Comparison of ENCODE assay signal across 8 cellular contexts in the genomic region with DNA sequence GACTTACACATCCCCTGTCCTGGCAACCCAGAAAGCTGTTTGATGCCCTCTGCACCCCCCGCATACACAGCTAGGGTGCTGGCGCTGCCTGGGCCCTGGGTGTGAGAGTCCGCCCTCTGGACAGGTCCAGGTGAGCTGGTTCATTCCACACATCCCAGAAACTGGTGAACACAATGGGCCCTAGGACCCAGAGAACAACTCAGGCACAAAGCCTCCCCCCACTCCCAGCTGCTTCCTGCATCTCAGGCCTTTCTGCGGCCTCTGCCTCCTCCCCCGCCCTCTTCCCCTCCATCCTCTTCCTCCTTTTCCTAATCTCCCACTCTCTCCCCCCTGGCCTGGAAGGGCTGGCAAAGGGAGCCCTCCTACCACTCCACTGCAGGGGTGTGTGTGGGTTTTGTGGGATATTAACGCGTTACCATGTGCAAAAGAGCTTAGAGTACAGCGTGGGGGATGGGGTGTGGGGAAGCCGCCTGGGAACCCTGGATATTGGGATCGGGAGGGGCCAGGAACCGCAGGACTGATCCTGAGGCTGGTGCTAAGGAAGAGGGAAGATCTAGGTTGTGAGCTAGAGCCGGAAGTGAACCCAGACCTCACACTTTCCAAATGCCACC. TPM values are rescaled to one million over a fixed set of nuclear protein-coding genes. Genes with fewer than 3 reads are reported as not detected.
DNase-seq lines count a peak whose midpoint lies in the region; ATAC-seq and TF ChIP-seq lines count a peak whose summit lies in the region.

No MANE protein-coding gene starts in this region.

- no peaks in the 10 kb centered on the region for H3K27me3 ChIP-seq in endocrine pancreas (ENCODE audit: control insufficient read depth, insufficient read depth, low read length)

- POLR2A ChIA-PET in activated B cell treated with CpG ODN at 0.5 μM for 24 hours (lab: Charles Lee) = interaction anchor here (0.5 to 7.1 kb wide), 13 partner anchors 9 to 58 kb away, joined by 3 to 82 read pairs (median 6); partner anchors contain the start of gene SAMD14

- H3K4me3 Mint-ChIP-seq in activated B cell treated with CpG ODN at 0.5 μM for 24 hours = peak overlapping the region; percentile 93

- peak; percentile 79 for DNase-seq in DMS153 (lab: John Stamatoyannopoulos, UW)
- peak; percentile 83 for DNase-seq in NCI-H345 (lab: John Stamatoyannopoulos, UW)
- peak; percentile 56 for DNase-seq in activated B cell treated with CpG ODN at 0.5 μM for 24 hours
- DNase-seq in lung microvascular endothelial cell (ENCODE audit: low read depth in 2 of 2) = peak; percentile 86 to 88
- peak; percentile 17 for DNase-seq in stimulated activated naive CD4-positive, alpha-beta T cell treated with Interleukin-2 at 50 U/mL for 16 hours (lab: John Stamatoyannopoulos, UW)

- ATAC-seq in HG02798 (IDR thresholded peaks at IDR 0.05; ENCODE audit: poor library complexity, unreplicated experiment) (peak; percentile 31), activated B cell treated with CpG ODN at 0.5 μM for 24 hours (ENCODE audit: low read depth) (no peak), HG02840 (IDR thresholded peaks at IDR 0.05; ENCODE audit: low FRiP score, unreplicated experiment) (no peak)

- H3K27me3 Mint-ChIP-seq in activated B cell treated with CpG ODN at 0.5 μM for 24 hours = no peaks in the 10 kb centered on the region

- peak overlapping the region; percentile 91 for H3K27ac Mint-ChIP-seq in activated B cell treated with CpG ODN at 0.5 μM for 24 hours

- no peaks in the 10 kb centered on the region for H3K4me1 ChIP-seq in endocrine pancreas (ENCODE audit: control insufficient read depth, insufficient read depth, low read length)

- no peaks in the 10 kb centered on the region for H3K9me3 Mint-ChIP-seq in activated B cell treated with CpG ODN at 0.5 μM for 24 hours

- peak overlapping the region; percentile 34 for H3K9ac ChIP-seq in endocrine pancreas (ENCODE audit: control insufficient read depth, insufficient read depth, low read length)

- intact Hi-C loops in activated B cell treated with CpG ODN at 0.5 μM for 24 hours (cut with micrococcal nuclease) = loop anchor here (1.0 kb wide), 1 partner anchor 57 kb away; the partner anchor contains the start of gene PDK2

- H3K4me1 Mint-ChIP-seq in activated B cell treated with CpG ODN at 0.5 μM for 24 hours = peaks cover 27% of the 10 kb centered on the region

- no peaks in the 10 kb centered on the region for H3K36me3 ChIP-seq in endocrine pancreas (ENCODE audit: control insufficient read depth, insufficient read depth, low read length)

- H3K4me3 ChIP-seq in endocrine pancreas (ENCODE audit: control insufficient read depth, insufficient read depth, low read length) = no peak overlapping the region

- H3K36me3 Mint-ChIP-seq in activated B cell treated with CpG ODN at 0.5 μM for 24 hours (ENCODE audit: low read depth) = peaks cover 29% of the 10 kb centered on the region

- CTCF ChIA-PET in activated B cell treated with CpG ODN at 0.5 μM for 24 hours (lab: Charles Lee) = interaction anchor here (0.6 to 7.2 kb wide), 10 partner anchors 9 to 302 kb away, joined by 3 to 64 read pairs (median 6); no protein-coding TSS in a partner anchor

- H3K9me3 ChIP-seq in endocrine pancreas (ENCODE audit: control insufficient read depth, low read length) = no peaks in the 10 kb centered on the region

- no peak for TF ChIP-seq CTCF in activated B cell treated with CpG ODN at 0.5 μM for 24 hours (IDR thresholded peaks at IDR 0.05)

RNA-seq across cellular contexts. Expression of gene PPP1R9B, which starts 1.6 kb away (rescaled TPM):
- 300 and 313 TPM in 2 replicates for total RNA-seq in activated B cell treated with CpG ODN at 0.5 μM for 24 hours
- total RNA-seq in lung microvascular endothelial cell = 16.1 and 25.8 TPM in 2 replicates

RNA-seq across cellular contexts. Expression of gene SGCA, which starts 13.8 kb away (rescaled TPM):
- total RNA-seq in activated B cell treated with CpG ODN at 0.5 μM for 24 hours (1.7 and 2.2 TPM in 2 replicates), lung microvascular endothelial cell (not detected in 2 replicates)

RNA-seq across cellular contexts. Expression of gene SAMD14, which starts 22.1 kb away (rescaled TPM):
- total RNA-seq in activated B cell treated with CpG ODN at 0.5 μM for 24 hours (4.7 and 4.9 TPM in 2 replicates), lung microvascular endothelial cell (3.2 and 3.5 TPM in 2 replicates)

RNA-seq across cellular contexts. Expression of gene COL1A1, which starts 49.4 kb away (rescaled TPM):
- total RNA-seq in activated B cell treated with CpG ODN at 0.5 μM for 24 hours (8.8 and 9.2 TPM in 2 replicates), lung microvascular endothelial cell (7.2 and 12.5 TPM in 2 replicates)

RNA-seq across cellular contexts. Expression of gene PDK2, which starts 56.9 kb away (rescaled TPM):
- total RNA-seq in activated B cell treated with CpG ODN at 0.5 μM for 24 hours = 15.9 and 16.2 TPM in 2 replicates
- 11.6 and 13.3 TPM in 2 replicates for total RNA-seq in lung microvascular endothelial cell

Comparison
In these comparisons a context has a peak if more than half of its experiments do, and no peak if none do; other contexts are left out.
1. DNase-seq: peak in every context shown above with its lines; median percentile 87 in lung microvascular endothelial cell; 83 in NCI-H345; 79 in DMS153; 56 in activated B cell treated with CpG ODN at 0.5 μM for 24 hours; 17 in stimulated activated naive CD4-positive, alpha-beta T cell treated with Interleukin-2 at 50 U/mL for 16 hours.
2. RNA of gene PPP1R9B, which starts 1.6 kb away (total RNA-seq): 300 to 313 TPM in activated B cell treated with CpG ODN at 0.5 μM for 24 hours; 16.1 to 25.8 TPM in lung microvascular endothelial cell; every median in the first group is over 10 times any median in the second.